In the genomic region with DNA sequence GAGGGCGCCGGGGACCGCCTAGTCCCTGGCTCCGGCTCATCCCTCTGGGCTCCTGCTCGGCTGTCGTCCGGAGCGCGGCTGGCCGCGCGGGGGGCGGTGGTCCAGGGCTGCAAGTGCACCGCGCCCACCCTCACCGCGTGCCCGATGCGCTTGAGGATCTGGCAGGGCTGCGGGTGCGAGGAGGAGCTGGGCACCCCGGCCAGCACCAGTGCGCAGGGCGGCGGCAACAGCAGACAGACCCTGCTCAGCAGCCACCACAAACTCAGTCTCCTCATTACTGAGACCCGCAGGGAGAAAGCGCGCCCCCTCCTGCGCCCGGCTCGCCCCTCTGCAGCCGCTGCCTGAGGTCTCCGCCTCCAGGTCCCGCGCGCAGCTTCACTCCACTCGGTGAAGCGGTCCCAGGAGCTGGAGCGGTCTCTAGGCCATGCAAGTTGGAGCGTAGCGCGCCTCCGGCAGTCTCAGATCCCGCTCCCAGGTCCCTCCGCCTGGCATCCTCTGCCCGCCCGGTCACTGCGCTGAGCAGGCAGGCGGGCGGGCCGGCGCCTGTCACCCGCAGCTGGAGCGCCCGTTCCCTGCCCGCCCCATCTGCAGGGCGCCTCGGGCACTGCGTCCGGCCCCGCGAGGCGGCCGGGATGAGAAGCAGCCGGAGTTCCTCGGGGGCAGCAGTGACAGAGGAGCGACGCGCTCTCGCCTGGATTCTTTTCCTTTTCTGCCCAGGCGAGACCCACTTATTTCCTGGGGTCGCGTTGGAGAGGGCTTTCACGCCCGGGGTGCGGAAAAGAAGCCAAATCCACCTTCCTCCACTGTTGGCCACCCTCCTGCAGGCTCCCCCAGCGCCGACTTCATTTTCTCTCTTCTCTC, we compare ENCODE assay signal across 9 cellular contexts. TPM values are rescaled to one million over a fixed set of nuclear protein-coding genes. Genes with fewer than 3 reads are reported as not detected.
DNase-seq lines count a peak whose midpoint lies in the region; ATAC-seq and TF ChIP-seq lines count a peak whose summit lies in the region.
"Had no signal": no experiment of that assay in that cellular context is flagged by ENCODE, and none has a peak within 500 bp of the region (broad histone marks: within the 10 kb centered on the region; RNA-seq: fewer than 3 reads in every experiment).

No MANE protein-coding gene starts in this region.

- H3K4me3 Mint-ChIP-seq in glutamatergic neuron (ENCODE audit: unreplicated experiment) (peak overlapping the region; percentile 97), immature natural killer cell (no peak overlapping the region)
- H3K4me3 Mint-ChIP-seq: activated B cell treated with CpG ODN at 0.5 μM for 24 hours had no signal

- H3K9ac ChIP-seq in parathyroid adenoma = no peak overlapping the region

- no peaks in the 10 kb centered on the region for H3K9me3 ChIP-seq in parathyroid adenoma (ENCODE audit: control insufficient read depth, low read length)

- H3K27me3 ChIP-seq in parathyroid adenoma (ENCODE audit: control insufficient read depth, insufficient read depth, low read length) = peaks cover 6% of the 10 kb centered on the region

- H2AFZ ChIP-seq in parathyroid adenoma = no peak overlapping the region

- H3K4me2 ChIP-seq in parathyroid adenoma (ENCODE audit: low read length) = peak overlapping the region; percentile 74

- peaks cover 10% of the 10 kb centered on the region for H3K27me3 Mint-ChIP-seq in glutamatergic neuron (ENCODE audit: unreplicated experiment)
- peaks cover 9 to 13% (median 12%) of the 10 kb centered on the region in 3 donors for H3K27me3 Mint-ChIP-seq in immature natural killer cell (ENCODE audit: low read depth in 3 of 3)

- H3K36me3 ChIP-seq in parathyroid adenoma (ENCODE audit: control insufficient read depth, insufficient read depth, low read length) = no peaks in the 10 kb centered on the region

- TF ChIP-seq CTCF in glutamatergic neuron (IDR thresholded peaks at IDR 0.05; ENCODE audit: partially characterized antibody, unreplicated experiment) = no peak
- TF ChIP-seq CTCF in parathyroid adenoma (IDR thresholded peaks at IDR 0.05) = no peak

- H3K36me3 Mint-ChIP-seq in glutamatergic neuron (ENCODE audit: unreplicated experiment) (no peaks in the 10 kb centered on the region), immature natural killer cell (peaks cover 0 to 6% (median 5%) of the 10 kb centered on the region in 3 donors)

- H3K4me1 Mint-ChIP-seq in glutamatergic neuron (ENCODE audit: low read depth, unreplicated experiment) (peaks cover 2% of the 10 kb centered on the region), immature natural killer cell (no peaks in the 10 kb centered on the region)
- H3K4me1 Mint-ChIP-seq: activated B cell treated with CpG ODN at 0.5 μM for 24 hours had no signal

- no peaks in the 10 kb centered on the region for H3K79me2 ChIP-seq in parathyroid adenoma

- no peak overlapping the region for H3K27ac ChIP-seq in parathyroid adenoma

- no peaks in the 10 kb centered on the region for H3K4me1 ChIP-seq in parathyroid adenoma

- no peak overlapping the region for H3K27ac Mint-ChIP-seq in glutamatergic neuron (ENCODE audit: unreplicated experiment)
- no peak overlapping the region for H3K27ac Mint-ChIP-seq in immature natural killer cell
- H3K27ac Mint-ChIP-seq: activated B cell treated with CpG ODN at 0.5 μM for 24 hours had no signal

- H3K9me3 Mint-ChIP-seq in glutamatergic neuron (ENCODE audit: unreplicated experiment) (peaks cover 7% of the 10 kb centered on the region), immature natural killer cell (peaks cover 2 to 61% (median 24%) of the 10 kb centered on the region in 6 donors)
- H3K9me3 Mint-ChIP-seq: activated B cell treated with CpG ODN at 0.5 μM for 24 hours had no signal

- DNase-seq in EL (peak; percentile 1), NCI-H2171 treated with DMSO at 0.1 percent for 48 hours (lab: John Stamatoyannopoulos, UW) (peak; percentile 44), glutamatergic neuron (peak; percentile 68), NCI-H187 (lab: John Stamatoyannopoulos, UW) (no peak), immature natural killer cell (no peak)
- DNase-seq: activated B cell treated with CpG ODN at 0.5 μM for 24 hours had no signal

- ATAC-seq in GM21423 (IDR thresholded peaks at IDR 0.05; ENCODE audit: unreplicated experiment) (no peak), HG02623 (IDR thresholded peaks at IDR 0.05; ENCODE audit: unreplicated experiment) (no peak)

- peak overlapping the region; percentile 39 for H3K4me3 ChIP-seq in parathyroid adenoma (ENCODE audit: low read depth, low read length)

RNA-seq across cellular contexts. Expression of a gene that starts 0.5 kb away (rescaled TPM):
- 0.15 TPM for total RNA-seq in glutamatergic neuron (ENCODE audit: unreplicated experiment)
- under 1 TPM in 1 of 3 donors, not detected in 2; 0.02 TPM for polyA plus RNA-seq in immature natural killer cell
- total RNA-seq: activated B cell treated with CpG ODN at 0.5 μM for 24 hours had no signal

Comparison
In these comparisons a context has a peak if more than half of its experiments do, and no peak if none do; other contexts are left out.
1. DNase-seq: peak in EL (single experiment), NCI-H2171 treated with DMSO at 0.1 percent for 48 hours (single experiment) and glutamatergic neuron (single experiment); none in NCI-H187 (0 of 2) and immature natural killer cell (0 of 3).